Comparison of ENCODE assay signal across 8 cellular contexts in the genomic region with DNA sequence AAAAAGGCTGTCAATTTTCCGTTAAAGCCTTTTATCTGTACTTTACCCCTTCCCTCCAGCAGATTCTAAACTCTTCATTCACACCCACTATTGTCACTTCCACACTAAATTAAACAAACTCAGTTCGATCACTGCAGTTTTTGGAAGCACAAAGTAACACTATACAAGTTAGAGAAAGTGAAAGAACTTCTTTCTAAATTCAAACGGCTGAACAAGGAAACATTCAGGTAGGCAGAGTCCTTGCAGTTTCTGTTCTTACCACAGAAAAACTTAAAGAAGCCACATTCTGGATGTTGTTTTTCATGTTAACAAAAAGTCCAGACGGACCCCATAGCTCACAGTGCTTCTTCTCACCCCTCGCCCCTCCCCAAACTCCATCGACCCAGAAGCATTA. TPM values are rescaled to one million over a fixed set of nuclear protein-coding genes. Genes with fewer than 3 reads are reported as not detected.
DNase-seq lines count a peak whose midpoint lies in the region; ATAC-seq and TF ChIP-seq lines count a peak whose summit lies in the region.

No MANE protein-coding gene starts in this region.

- peak overlapping the region; percentile 89 for H3K27ac Mint-ChIP-seq in activated T-cell treated with anti-CD3 and anti-CD28 coated beads, Interleukin-2, amount 50 U/mL, for 24 hours
- H3K27ac Mint-ChIP-seq in T-helper 2 cell treated with Interferon-gamma antibody and Interleukin-4, amounts not matched to agents 5 μg/mL and 100 μg/mL, for 36 hours: peak overlapping the region; percentile 96
- no peak overlapping the region for H3K27ac Mint-ChIP-seq in glutamatergic neuron (ENCODE audit: unreplicated experiment)

- ATAC-seq in HG03066 (IDR thresholded peaks at IDR 0.05; ENCODE audit: low read depth, unreplicated experiment): peak; percentile 53
- ATAC-seq in sciatic nerve: peak; percentile 4

- DNase-seq in activated T-cell treated with anti-CD3 and anti-CD28 coated beads, Interleukin-2, amount 50 U/mL, for 24 hours: no peak
- DNase-seq in activated T-cell treated with anti-CD3 and anti-CD28 coated beads, Interleukin-2, amount 50 U/mL, for 1 hour: no peak
- DNase-seq in T-helper 2 cell treated with Interferon-gamma antibody and Interleukin-4, amounts not matched to agents 5 μg/mL and 100 μg/mL, for 36 hours (ENCODE audit: low spot score): no peak
- DNase-seq in glutamatergic neuron: no peak
- DNase-seq in sciatic nerve (ENCODE audit: low spot score): no peak
- no peak for DNase-seq in activated effector memory CD4-positive, alpha-beta T cell treated with Interleukin-2 at 50 U/mL for 16 hours
- no peak for DNase-seq in NCI-H146 (lab: John Stamatoyannopoulos, UW)

- H3K4me1 Mint-ChIP-seq in activated T-cell treated with anti-CD3 and anti-CD28 coated beads, Interleukin-2, amount 50 U/mL, for 24 hours (ENCODE audit: low read depth): peaks cover 43% of the 10 kb centered on the region
- H3K4me1 Mint-ChIP-seq in T-helper 2 cell treated with Interferon-gamma antibody and Interleukin-4, amounts not matched to agents 5 μg/mL and 100 μg/mL, for 36 hours (ENCODE audit: low read depth): peaks cover 51% of the 10 kb centered on the region
- H3K4me1 Mint-ChIP-seq in glutamatergic neuron (ENCODE audit: low read depth, unreplicated experiment): no peaks in the 10 kb centered on the region

- TF ChIP-seq CTCF in glutamatergic neuron (IDR thresholded peaks at IDR 0.05; ENCODE audit: partially characterized antibody, unreplicated experiment): no peak

- H3K36me3 Mint-ChIP-seq in activated T-cell treated with anti-CD3 and anti-CD28 coated beads, Interleukin-2, amount 50 U/mL, for 24 hours (ENCODE audit: low read depth): peaks cover 2% of the 10 kb centered on the region
- no peaks in the 10 kb centered on the region for H3K36me3 Mint-ChIP-seq in T-helper 2 cell treated with Interferon-gamma antibody and Interleukin-4, amounts not matched to agents 5 μg/mL and 100 μg/mL, for 36 hours (ENCODE audit: low read depth)
- H3K36me3 Mint-ChIP-seq in glutamatergic neuron (ENCODE audit: unreplicated experiment): no peaks in the 10 kb centered on the region

- intact Hi-C loops in sciatic nerve (cut with DNase I): no loop called here

- peak overlapping the region; percentile 81 for H3K4me3 Mint-ChIP-seq in activated T-cell treated with anti-CD3 and anti-CD28 coated beads, Interleukin-2, amount 50 U/mL, for 24 hours
- peak overlapping the region; percentile 79 for H3K4me3 Mint-ChIP-seq in T-helper 2 cell treated with Interferon-gamma antibody and Interleukin-4, amounts not matched to agents 5 μg/mL and 100 μg/mL, for 36 hours
- peak overlapping the region; percentile 97 for H3K4me3 Mint-ChIP-seq in glutamatergic neuron (ENCODE audit: unreplicated experiment)

- H3K9me3 Mint-ChIP-seq in activated T-cell treated with anti-CD3 and anti-CD28 coated beads, Interleukin-2, amount 50 U/mL, for 24 hours: no peaks in the 10 kb centered on the region
- no peaks in the 10 kb centered on the region for H3K9me3 Mint-ChIP-seq in T-helper 2 cell treated with Interferon-gamma antibody and Interleukin-4, amounts not matched to agents 5 μg/mL and 100 μg/mL, for 36 hours
- no peaks in the 10 kb centered on the region for H3K9me3 Mint-ChIP-seq in glutamatergic neuron (ENCODE audit: unreplicated experiment)

- no peaks in the 10 kb centered on the region for H3K27me3 Mint-ChIP-seq in activated T-cell treated with anti-CD3 and anti-CD28 coated beads, Interleukin-2, amount 50 U/mL, for 24 hours
- H3K27me3 Mint-ChIP-seq in T-helper 2 cell treated with Interferon-gamma antibody and Interleukin-4, amounts not matched to agents 5 μg/mL and 100 μg/mL, for 36 hours (ENCODE audit: low read depth): no peaks in the 10 kb centered on the region
- H3K27me3 Mint-ChIP-seq in glutamatergic neuron (ENCODE audit: unreplicated experiment): no peaks in the 10 kb centered on the region

RNA-seq across cellular contexts. Expression of a gene that starts 27.5 kb away (rescaled TPM):
- not detected for total RNA-seq in glutamatergic neuron (ENCODE audit: unreplicated experiment)
- total RNA-seq in sciatic nerve: 0.22 TPM
